10 cellular contexts compared by ENCODE assay signal in the genomic region with DNA sequence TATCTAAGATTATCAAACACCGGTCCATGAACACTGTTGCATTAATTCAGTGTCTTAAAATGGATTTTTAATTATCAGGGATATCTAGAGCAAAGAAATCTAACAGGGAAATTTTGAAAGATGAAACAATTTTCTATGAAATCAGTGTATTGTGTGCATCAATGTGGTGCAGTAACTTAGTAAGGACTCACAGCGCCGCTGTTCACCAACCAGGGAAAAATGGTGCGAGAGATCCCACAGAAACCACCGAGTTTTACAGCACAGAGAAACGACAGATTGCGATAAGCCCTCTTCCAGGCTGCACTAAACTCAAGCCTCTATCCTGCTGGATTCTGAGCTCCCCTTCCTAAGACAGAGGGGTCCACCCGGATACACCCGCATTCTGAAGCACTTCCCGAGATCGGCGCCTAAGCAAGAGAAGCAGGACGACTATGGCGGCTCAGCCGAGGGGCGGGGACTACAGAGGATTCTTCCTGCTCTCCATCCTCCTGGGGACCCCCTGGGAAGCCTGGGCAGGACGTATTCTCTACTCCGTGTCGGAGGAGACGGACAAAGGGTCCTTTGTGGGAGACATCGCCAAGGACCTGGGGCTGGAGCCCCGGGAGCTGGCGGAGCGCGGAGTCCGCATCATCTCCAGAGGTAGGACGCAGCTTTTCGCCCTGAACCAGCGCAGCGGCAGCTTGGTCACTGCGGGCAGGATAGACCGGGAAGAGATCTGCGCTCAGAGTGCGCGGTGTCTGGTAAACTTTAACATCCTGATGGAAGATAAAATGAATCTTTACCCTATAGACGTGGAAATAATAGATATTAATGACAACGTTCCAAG. TPM values are rescaled to one million over a fixed set of nuclear protein-coding genes. Genes with fewer than 3 reads are reported as not detected.
DNase-seq lines count a peak whose midpoint lies in the region; ATAC-seq and TF ChIP-seq lines count a peak whose summit lies in the region.
"Had no signal": no experiment of that assay in that cellular context is flagged by ENCODE, and none has a peak within 500 bp of the region (broad histone marks: within the 10 kb centered on the region; RNA-seq: fewer than 3 reads in every experiment).

PCDHGA7 (plus strand) TSS at position 274 of the 826 bp plus-strand sequence; CDS start at position 432, 158 bp downstream.

- H3K27ac Mint-ChIP-seq in activated naive CD4-positive, alpha-beta T cell treated with anti-CD3 and anti-CD28 coated beads, Interleukin-2, amount 50 U/mL, for 24 hours = no peak within 1 kb of the TSS
- H3K27ac Mint-ChIP-seq in activated naive CD4-positive, alpha-beta T cell treated with anti-CD3 and anti-CD28 coated beads, Interleukin-2, amount 50 U/mL, for 72 hours = peak within 1 kb of the TSS in 1 of 2 donors; percentile 44
- no peak within 1 kb of the TSS for H3K27ac Mint-ChIP-seq in activated naive CD8-positive, alpha-beta T cell treated with anti-CD3 and anti-CD28 coated beads for 36 hours

- ATAC-seq in activated naive CD4-positive, alpha-beta T cell treated with anti-CD3 and anti-CD28 coated beads, Interleukin-2, amount 50 U/mL, for 72 hours = no peak

- no peaks in the 10 kb centered on the region for H3K27me3 ChIP-seq in uterus

- peaks cover 59% of the 10 kb centered on the region for H3K27me3 Mint-ChIP-seq in activated naive CD4-positive, alpha-beta T cell treated with anti-CD3 and anti-CD28 coated beads, Interleukin-2, amount 50 U/mL, for 24 hours
- H3K27me3 Mint-ChIP-seq in activated naive CD8-positive, alpha-beta T cell treated with anti-CD3 and anti-CD28 coated beads for 36 hours = peaks cover 88% of the 10 kb centered on the region

- no peak within 1 kb of the TSS for H3K4me3 ChIP-seq in uterus

- intact Hi-C loops in uterus (cut with DNase I; ENCODE audit: low total_unique reads) = no loop called here

- H3K36me3 ChIP-seq in uterus = no peaks in the 10 kb centered on the region

- no peak for TF ChIP-seq CTCF in uterus (IDR thresholded peaks at IDR 0.05)

- TF ChIP-seq POLR2A in uterus (IDR thresholded peaks at IDR 0.05) = no peak

- peak within 1 kb of the TSS; percentile 70 for H3K4me3 Mint-ChIP-seq in activated naive CD4-positive, alpha-beta T cell treated with anti-CD3 and anti-CD28 coated beads, Interleukin-2, amount 50 U/mL, for 24 hours
- peak within 1 kb of the TSS; percentile 59 for H3K4me3 Mint-ChIP-seq in activated naive CD8-positive, alpha-beta T cell treated with anti-CD3 and anti-CD28 coated beads for 36 hours

- no peaks in the 10 kb centered on the region for H3K4me1 Mint-ChIP-seq in activated naive CD4-positive, alpha-beta T cell treated with anti-CD3 and anti-CD28 coated beads, Interleukin-2, amount 50 U/mL, for 24 hours
- H3K4me1 Mint-ChIP-seq in activated naive CD8-positive, alpha-beta T cell treated with anti-CD3 and anti-CD28 coated beads for 36 hours = peaks cover 2% of the 10 kb centered on the region

- peaks cover 21% of the 10 kb centered on the region for H3K9me3 Mint-ChIP-seq in activated naive CD4-positive, alpha-beta T cell treated with anti-CD3 and anti-CD28 coated beads, Interleukin-2, amount 50 U/mL, for 24 hours
- peaks cover 4% of the 10 kb centered on the region in 2 donors for H3K9me3 Mint-ChIP-seq in activated naive CD4-positive, alpha-beta T cell treated with anti-CD3 and anti-CD28 coated beads, Interleukin-2, amount 50 U/mL, for 72 hours
- H3K9me3 Mint-ChIP-seq in activated naive CD8-positive, alpha-beta T cell treated with anti-CD3 and anti-CD28 coated beads for 36 hours = peaks cover 35% of the 10 kb centered on the region

- H3K27ac ChIP-seq in uterus = no peak within 1 kb of the TSS

- DNase-seq in activated naive CD4-positive, alpha-beta T cell treated with anti-CD3 and anti-CD28 coated beads, Interleukin-2, amount 50 U/mL, for 72 hours (ENCODE audit: low spot score in 2 of 2) = no peak
- no peak for DNase-seq in activated naive CD8-positive, alpha-beta T cell treated with anti-CD3 and anti-CD28 coated beads for 36 hours
- peak; percentile 65 for DNase-seq in hepatic stellate cell (ENCODE audit: low spot score)
- no peak for DNase-seq in uterus
- DNase-seq in activated CD4-positive, CD25-positive, alpha-beta regulatory T cell treated with anti-CD3 and anti-CD28 coated beads, Interleukin-2, amount 50 U/mL, for 72 hours = no peak
- DNase-seq in NCI-H2029 (lab: John Stamatoyannopoulos, UW) = no peak
- DNase-seq in medulla oblongata (ENCODE audit: extremely low spot score) = no peak
- DNase-seq: hypothalamus, T-helper 9 cell had no signal

- H3K4me1 ChIP-seq in uterus = no peaks in the 10 kb centered on the region

- peaks cover 0 to 90% of the 10 kb centered on the region in 2 donors for H3K9me3 ChIP-seq in uterus

- peaks cover 18% of the 10 kb centered on the region for H3K36me3 Mint-ChIP-seq in activated naive CD4-positive, alpha-beta T cell treated with anti-CD3 and anti-CD28 coated beads, Interleukin-2, amount 50 U/mL, for 24 hours
- peaks cover 30 to 31% of the 10 kb centered on the region in 2 donors for H3K36me3 Mint-ChIP-seq in activated naive CD4-positive, alpha-beta T cell treated with anti-CD3 and anti-CD28 coated beads, Interleukin-2, amount 50 U/mL, for 72 hours
- peaks cover 2% of the 10 kb centered on the region for H3K36me3 Mint-ChIP-seq in activated naive CD8-positive, alpha-beta T cell treated with anti-CD3 and anti-CD28 coated beads for 36 hours

RNA-seq across cellular contexts. Expression of gene PCDHGA7, which starts in this region (rescaled TPM):
- total RNA-seq in activated naive CD4-positive, alpha-beta T cell treated with anti-CD3 and anti-CD28 coated beads, Interleukin-2, amount 50 U/mL, for 72 hours = not detected
- not detected for total RNA-seq in activated naive CD8-positive, alpha-beta T cell treated with anti-CD3 and anti-CD28 coated beads for 36 hours
- 10 to 100 TPM in 3 of 4 donors, 1 to 10 TPM in 1; 10.0 to 14.1 (median 11.8) TPM for total RNA-seq in uterus

Comparison
In these comparisons a context has a peak if more than half of its experiments do, and no peak if none do; other contexts are left out.
1. RNA of gene PCDHGA7 (total RNA-seq): 10.0 to 14.1 TPM in uterus; not detected in activated naive CD4-positive, alpha-beta T cell treated with anti-CD3 and anti-CD28 coated beads, Interleukin-2, amount 50 U/mL, for 72 hours and not detected in activated naive CD8-positive, alpha-beta T cell treated with anti-CD3 and anti-CD28 coated beads for 36 hours; every median in the first group is over 10 times any median in the second.